In the genomic region with DNA sequence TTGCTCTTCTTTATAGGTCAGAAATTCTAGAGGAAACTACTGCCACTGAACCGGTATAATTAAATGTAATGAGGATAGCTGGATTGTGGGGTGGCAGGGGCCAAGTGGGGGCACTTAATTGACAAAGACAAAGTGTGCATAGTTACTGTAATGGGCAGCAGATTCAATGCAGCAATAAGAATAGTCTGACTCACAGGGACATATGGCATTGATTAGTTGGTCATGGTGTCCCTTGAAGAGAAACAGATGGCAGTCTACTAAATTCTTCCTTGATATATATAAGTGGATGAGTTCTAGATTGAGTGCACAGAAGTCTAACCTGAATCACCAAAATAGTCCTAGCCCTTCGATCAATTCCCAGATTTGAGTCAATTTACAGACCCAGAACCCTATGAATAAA, we compare ENCODE assay signal across 10 cellular contexts. TPM values are rescaled to one million over a fixed set of nuclear protein-coding genes. Genes with fewer than 3 reads are reported as not detected.
DNase-seq lines count a peak whose midpoint lies in the region; ATAC-seq and TF ChIP-seq lines count a peak whose summit lies in the region.
"Had no signal": no experiment of that assay in that cellular context is flagged by ENCODE, and none has a peak within 500 bp of the region (broad histone marks: within the 10 kb centered on the region; RNA-seq: fewer than 3 reads in every experiment).

No MANE protein-coding gene starts in this region.

- no peaks in the 10 kb centered on the region for H3K36me3 ChIP-seq in vagina

- CTCF ChIA-PET in activated CD4-positive, alpha-beta memory T cell treated with anti-CD3 and anti-CD28 coated beads, Interleukin-2, amount 10 ng/mL, durations not matched to agents 7 days and 5 days (lab: Charles Lee), result no interaction called here

- no peaks in the 10 kb centered on the region for H3K27me3 Mint-ChIP-seq in stimulated activated naive CD8-positive, alpha-beta T cell treated with anti-CD3 and anti-CD28 coated beads, Interleukin-15, Interleukin-2, amounts not matched to agents 100 ng/mL and 50 ng/mL, for 24 hours
- no peaks in the 10 kb centered on the region for H3K27me3 Mint-ChIP-seq in activated CD4-positive, alpha-beta memory T cell treated with anti-CD3 and anti-CD28 coated beads, Interleukin-2, amount 10 ng/mL, durations not matched to agents 7 days and 5 days

- no peak overlapping the region for H3K27ac ChIP-seq in vagina

- peaks cover 57% of the 10 kb centered on the region for H3K4me1 Mint-ChIP-seq in stimulated activated naive CD8-positive, alpha-beta T cell treated with anti-CD3 and anti-CD28 coated beads, Interleukin-15, Interleukin-2, amounts not matched to agents 100 ng/mL and 50 ng/mL, for 24 hours (ENCODE audit: low read depth)
- peaks cover 58% of the 10 kb centered on the region for H3K4me1 Mint-ChIP-seq in activated CD4-positive, alpha-beta memory T cell treated with anti-CD3 and anti-CD28 coated beads, Interleukin-2, amount 10 ng/mL, durations not matched to agents 7 days and 5 days

- peaks cover 22% of the 10 kb centered on the region for H3K36me3 Mint-ChIP-seq in stimulated activated naive CD8-positive, alpha-beta T cell treated with anti-CD3 and anti-CD28 coated beads, Interleukin-15, Interleukin-2, amounts not matched to agents 100 ng/mL and 50 ng/mL, for 24 hours (ENCODE audit: low read depth)
- peaks cover 41% of the 10 kb centered on the region for H3K36me3 Mint-ChIP-seq in activated CD4-positive, alpha-beta memory T cell treated with anti-CD3 and anti-CD28 coated beads, Interleukin-2, amount 10 ng/mL, durations not matched to agents 7 days and 5 days (ENCODE audit: low read depth)

- no peak for TF ChIP-seq CTCF in vagina (IDR thresholded peaks at IDR 0.05)

- H3K4me3 Mint-ChIP-seq in stimulated activated naive CD8-positive, alpha-beta T cell treated with anti-CD3 and anti-CD28 coated beads, Interleukin-15, Interleukin-2, amounts not matched to agents 100 ng/mL and 50 ng/mL, for 24 hours, result peak overlapping the region; percentile 86
- peak overlapping the region; percentile 91 for H3K4me3 Mint-ChIP-seq in activated CD4-positive, alpha-beta memory T cell treated with anti-CD3 and anti-CD28 coated beads, Interleukin-2, amount 10 ng/mL, durations not matched to agents 7 days and 5 days

- no peak overlapping the region for H3K27ac Mint-ChIP-seq in stimulated activated naive CD8-positive, alpha-beta T cell treated with anti-CD3 and anti-CD28 coated beads, Interleukin-15, Interleukin-2, amounts not matched to agents 100 ng/mL and 50 ng/mL, for 24 hours
- H3K27ac Mint-ChIP-seq in activated CD4-positive, alpha-beta memory T cell treated with anti-CD3 and anti-CD28 coated beads, Interleukin-2, amount 10 ng/mL, durations not matched to agents 7 days and 5 days, result no peak overlapping the region

- intact Hi-C loops in vagina (cut with DNase I), result no loop called here

- peak overlapping the region; percentile 17 for H3K4me3 ChIP-seq in iPS-11a (ENCODE audit: low read depth, low read length)
- H3K4me3 ChIP-seq in vagina, result peak overlapping the region; percentile 63 to 67

- H3K4me1 ChIP-seq in vagina, result peaks cover 35% of the 10 kb centered on the region

- DNase-seq in stimulated activated naive CD8-positive, alpha-beta T cell treated with anti-CD3 and anti-CD28 coated beads, Interleukin-15, Interleukin-2, amounts not matched to agents 100 U/mL and 50 U/mL, for 24 hours, result no peak
- no peak for DNase-seq in activated CD4-positive, alpha-beta memory T cell treated with anti-CD3 and anti-CD28 coated beads, Interleukin-2, amount 10 ng/mL, durations not matched to agents 7 days and 5 days
- DNase-seq in vagina (ENCODE audit: extremely low spot score in 2 of 2), result no peak
- no peak for DNase-seq in superior temporal gyrus (ENCODE audit: extremely low spot score)
- DNase-seq: activated naive CD4-positive, alpha-beta T cell treated with Interleukin-2 at 50 U/mL for 16 hours; left cardiac atrium had no signal

- TF ChIP-seq POLR2A in vagina (IDR thresholded peaks at IDR 0.05), result no peak

- POLR2A ChIA-PET in activated CD4-positive, alpha-beta memory T cell treated with anti-CD3 and anti-CD28 coated beads, Interleukin-2, amount 10 ng/mL, durations not matched to agents 7 days and 5 days (lab: Charles Lee), result no interaction called here

- H3K9me3 Mint-ChIP-seq in stimulated activated naive CD8-positive, alpha-beta T cell treated with anti-CD3 and anti-CD28 coated beads, Interleukin-15, Interleukin-2, amounts not matched to agents 100 ng/mL and 50 ng/mL, for 24 hours, result no peaks in the 10 kb centered on the region
- no peaks in the 10 kb centered on the region for H3K9me3 Mint-ChIP-seq in activated CD4-positive, alpha-beta memory T cell treated with anti-CD3 and anti-CD28 coated beads, Interleukin-2, amount 10 ng/mL, durations not matched to agents 7 days and 5 days

- no peaks in the 10 kb centered on the region for H3K27me3 ChIP-seq in vagina

- no peaks in the 10 kb centered on the region for H3K9me3 ChIP-seq in vagina

- ATAC-seq in stimulated activated naive CD8-positive, alpha-beta T cell treated with anti-CD3 and anti-CD28 coated beads, Interleukin-15, Interleukin-2, amounts not matched to agents 100 U/mL and 50 U/mL, for 24 hours, result no peak
- ATAC-seq in GM18909 (IDR thresholded peaks at IDR 0.05; ENCODE audit: poor library complexity, unreplicated experiment) (no peak), HG03196 (IDR thresholded peaks at IDR 0.05; ENCODE audit: unreplicated experiment) (no peak)
- ATAC-seq: left cardiac atrium had no signal

RNA-seq across cellular contexts. Expression of a gene that starts 3.1 kb away (rescaled TPM):
- 10 to 100 TPM; 11.8 to 11.9 TPM for total RNA-seq in activated CD4-positive, alpha-beta memory T cell treated with anti-CD3 and anti-CD28 coated beads, Interleukin-2, amount 10 ng/mL, durations not matched to agents 7 days and 5 days
- total RNA-seq in vagina, result 5.2 TPM

RNA-seq across cellular contexts. Expression of a gene that starts 3.8 kb away (rescaled TPM):
- 1 to 10 TPM; 4.7 to 4.8 TPM for total RNA-seq in activated CD4-positive, alpha-beta memory T cell treated with anti-CD3 and anti-CD28 coated beads, Interleukin-2, amount 10 ng/mL, durations not matched to agents 7 days and 5 days
- total RNA-seq in vagina, result 9.6 TPM

RNA-seq across cellular contexts. Expression of a gene that starts 31.5 kb away (rescaled TPM):
- total RNA-seq in activated CD4-positive, alpha-beta memory T cell treated with anti-CD3 and anti-CD28 coated beads, Interleukin-2, amount 10 ng/mL, durations not matched to agents 7 days and 5 days, result not detected
- total RNA-seq in vagina, result not detected
- total RNA-seq: left cardiac atrium had no signal
